ENCODE assay signal across 39 cellular contexts in the genomic region with DNA sequence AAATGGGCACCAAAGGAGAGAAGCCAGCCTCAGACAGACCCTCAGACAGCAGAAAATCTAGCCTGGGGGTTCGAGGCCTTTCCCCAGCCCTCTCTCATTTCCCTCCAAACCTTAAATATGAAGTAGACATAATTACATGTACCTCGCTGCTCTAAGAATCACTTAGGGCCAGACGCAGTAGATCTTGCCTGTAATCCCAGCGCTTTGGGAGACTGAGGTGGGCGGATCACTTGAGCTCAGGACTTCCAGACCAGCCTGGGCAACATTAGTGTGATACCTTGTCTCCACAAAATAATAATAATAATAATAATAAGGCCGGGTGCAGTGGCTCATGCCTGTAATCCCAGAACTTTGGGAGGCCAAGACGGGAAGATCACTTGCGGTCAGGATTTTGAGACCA. TPM values are rescaled to one million over a fixed set of nuclear protein-coding genes. Genes with fewer than 3 reads are reported as not detected.
"Had no signal": no experiment of that assay in that cellular context is flagged by ENCODE, and none has a peak within 500 bp of the region (broad histone marks: within the 10 kb centered on the region; RNA-seq: fewer than 3 reads in every experiment).

No MANE protein-coding gene starts in this region.

- H3K4me3 ChIP-seq: adrenal gland, body of pancreas, breast epithelium, K562, PC-9 had no signal

- H3K27me3 ChIP-seq: adrenal gland, body of pancreas, breast epithelium had no signal

- H3K4me2 ChIP-seq: PC-9 had no signal

- H3K36me3 ChIP-seq: adrenal gland, breast epithelium had no signal

- ATAC-seq: activated naive CD4-positive, alpha-beta T cell treated with anti-CD3 and anti-CD28 coated beads, Interleukin-2, amount 50 U/mL, for 72 hours; activated T-cell treated with anti-CD3 and anti-CD28 coated beads, Interleukin-2, amount 50 U/mL, for 4 hours; body of pancreas; K562 had no signal

- FAIRE-seq: astrocyte, K562, RCC 7860 had no signal

- DNase-seq: activated B cell treated with CpG ODN at 0.5 μM for 24 hours; activated CD4-positive, alpha-beta memory T cell treated with anti-CD3 and anti-CD28 coated beads for 36 hours; activated CD4-positive, alpha-beta T cell treated with anti-CD3 and anti-CD28 coated beads for 4 hours; activated CD4-positive, alpha-beta T cell treated with anti-CD3 and anti-CD28 coated beads, Interleukin-2, amount 50 U/mL, for 1 hour; activated CD4-positive, CD25-positive, alpha-beta regulatory T cell treated with anti-CD3 and anti-CD28 coated beads, Interleukin-2, amount 50 U/mL, for 72 hours; activated CD8-positive, alpha-beta memory T cell treated with anti-CD3 and anti-CD28 coated beads, Interleukin-2, amount 50 U/mL, for 4 hours; activated naive CD4-positive, alpha-beta T cell; activated T-cell treated with anti-CD3 and anti-CD28 coated beads for 4 hours; activated T-cell treated with anti-CD3 and anti-CD28 coated beads, Interleukin-2, amount 50 U/mL, for 4 hours; IMR-90; MM.1S; MV-4-11; NCI-H1092; NCI-H1436 treated with DMSO at 0.1 percent for 48 hours; NCI-H1694 treated with DMSO at 0.1 percent for 48 hours; NCI-H2029 treated with DMSO at 0.1 percent for 48 hours; NCI-H2107; NCI-H2171; NCI-H510A; NCI-H526; NCI-H748 treated with DMSO at 0.1 percent for 48 hours; NK-92 treated with Interleukin-12 subunit alpha and Interleukin-12 subunit beta, amount 100 ng/mL, for 24 hours; PC-9; SW 1271; T-helper 1 cell; T-helper 2 cell; T-helper 9 cell had no signal

- H2AFZ ChIP-seq: PC-9 had no signal

- H3K9me3 ChIP-seq: adrenal gland, body of pancreas, breast epithelium had no signal

- H3K27ac ChIP-seq: PC-9, VCaP had no signal

RNA-seq across cellular contexts. Expression of a gene that starts 52.1 kb away (rescaled TPM):
- total RNA-seq: activated B cell treated with CpG ODN at 0.5 μM for 24 hours; activated CD4-positive, alpha-beta memory T cell treated with anti-CD3 and anti-CD28 coated beads for 36 hours; activated T-helper 1 cell treated with anti-CD3 and anti-CD28 coated beads, Interleukin-12 subunit alpha, Interleukin-12 subunit beta, Interleukin-2, Interleukin-4 antibody, amounts not matched to agents 30 ng/mL and 10 ng/mL and 1 ng/mL, durations not matched to agents 14 hours and 24 hours and 36 hours; cardiac septum; K562; LHCN-M2; Right ventricle myocardium superior had no signal
- polyA plus RNA-seq: K562 had no signal
